Comparison of ENCODE assay signal across 8 cellular contexts in genomic region chr2:133171396-133172004, GRCh38.
DNase-seq lines count a peak whose midpoint lies in the region; ATAC-seq and TF ChIP-seq lines count a peak whose summit lies in the region.

No MANE protein-coding gene starts in this region.

- H3K36me3 ChIP-seq in BJ (ENCODE audit: control insufficient read depth, insufficient read depth, low read length) (no peaks in the 10 kb centered on the region), WERI-Rb-1 (no peaks in the 10 kb centered on the region), tibial artery (no peaks in the 10 kb centered on the region)

- ATAC-seq in GM21723 (IDR thresholded peaks at IDR 0.05; ENCODE audit: unreplicated experiment): peak; percentile 49
- ATAC-seq in HG02759 (IDR thresholded peaks at IDR 0.05; ENCODE audit: unreplicated experiment): no peak
- no peak for ATAC-seq in HG02623 (IDR thresholded peaks at IDR 0.05; ENCODE audit: unreplicated experiment)

- POLR2A ChIA-PET in BJ (lab: Charles Lee): no interaction called here

- H3K4me3 ChIP-seq in BJ (ENCODE audit: low read depth, low read length) (no peak overlapping the region), WERI-Rb-1 (ENCODE audit: low read depth, low read length) (no peak overlapping the region), tibial artery (no peak overlapping the region)

- H3K27me3 ChIP-seq in BJ (ENCODE audit: control insufficient read depth, insufficient read depth, low read length): no peaks in the 10 kb centered on the region
- H3K27me3 ChIP-seq in WERI-Rb-1 (ENCODE audit: insufficient read depth, low read depth, severe bottlenecking): no peaks in the 10 kb centered on the region
- no peaks in the 10 kb centered on the region for H3K27me3 ChIP-seq in tibial artery

- H3K27ac ChIP-seq in WERI-Rb-1 (no peak overlapping the region), tibial artery (no peak overlapping the region)

- TF ChIP-seq CTCF in BJ (IDR thresholded peaks at IDR 0.05; ENCODE audit: insufficient read depth, low read depth, low read length) (peak; percentile 60), WERI-Rb-1 (IDR thresholded peaks at IDR 0.05; ENCODE audit: low read depth, low read length) (peak; percentile 48), tibial artery (IDR thresholded peaks at IDR 0.05) (peak; percentile 26 to 36)

- DNase-seq in BJ (ENCODE audit: low read depth): peak; percentile 9
- peak; percentile 50 to 60 for DNase-seq in NCI-H2081 (lab: John Stamatoyannopoulos, UW)
- peak; percentile 13 for DNase-seq in WERI-Rb-1
- peak; percentile 38 for DNase-seq in iPS DF 4.7 (ENCODE audit: extremely low read depth, low spot score)
- DNase-seq in tibial artery: no peak

- H3K4me1 ChIP-seq in tibial artery: no peaks in the 10 kb centered on the region

- H3K9me3 ChIP-seq in WERI-Rb-1 (ENCODE audit: severe bottlenecking) (no peaks in the 10 kb centered on the region), tibial artery (no peaks in the 10 kb centered on the region)

- CTCF ChIA-PET in BJ (lab: Yijun Ruan, JAX): interaction anchor here (0.6 to 2.8 kb wide), 8 partner anchors 10 to 673 kb away, joined by 3 to 12 read pairs (median 4); no protein-coding TSS in a partner anchor

- intact Hi-C loops in tibial artery (cut with DNase I; ENCODE audit: low total_unique reads): no loop called here

Comparison
In these comparisons a context has a peak if more than half of its experiments do, and no peak if none do; other contexts are left out.
1. DNase-seq: peak in BJ (single experiment), NCI-H2081 (2 of 2), WERI-Rb-1 (single experiment) and iPS DF 4.7 (single experiment); none in tibial artery (0 of 2).
2. Peak in every context shown above with its lines, with median percentiles within 50 percentile points of each other: CTCF ChIP-seq.